ENCODE assay signal across 8 cellular contexts in the genomic region with DNA sequence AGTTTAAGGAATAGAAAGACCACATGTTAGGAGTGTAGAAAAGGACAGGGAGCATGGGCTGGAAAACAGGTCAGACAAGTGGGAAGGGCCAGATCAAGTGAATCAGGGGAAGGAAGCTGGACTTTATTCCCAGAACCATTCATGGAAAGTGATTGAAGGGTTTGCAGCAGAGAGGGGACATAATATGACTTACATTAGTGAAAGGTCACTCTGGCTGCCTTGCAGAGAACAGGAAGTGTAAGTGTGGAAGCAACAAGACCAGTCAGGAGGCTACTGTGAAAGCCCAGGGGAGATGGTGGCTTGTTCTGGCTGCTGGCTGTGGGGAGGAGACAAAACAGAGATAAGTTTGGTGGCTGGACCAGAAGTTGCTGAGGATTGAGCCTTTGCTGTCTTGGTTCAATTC.
DNase-seq lines count a peak whose midpoint lies in the region; ATAC-seq lines count a peak whose summit lies in the region.

No MANE protein-coding gene starts in this region.

- intact Hi-C loops in left ventricle myocardium superior (cut with micrococcal nuclease) = no loop called here

- peak; percentile 75 for DNase-seq in MV-4-11 (lab: John Stamatoyannopoulos, UW)
- no peak for DNase-seq in left ventricle myocardium superior
- DNase-seq in stimulated activated CD8-positive, alpha-beta memory T cell treated with anti-CD3 and anti-CD28 coated beads, Interleukin-4, amount 100 ng/mL, for 48 hours = no peak
- DNase-seq in stimulated activated CD4-positive, alpha-beta T cell treated with anti-CD3 and anti-CD28 coated beads, Interleukin-4, amount 100 ng/mL, for 4 hours = no peak
- no peak for DNase-seq in DMS 273 treated with DMSO at 0.1 percent for 48 hours (lab: John Stamatoyannopoulos, UW)

- ATAC-seq in GM18499 (IDR thresholded peaks at IDR 0.05; ENCODE audit: insufficient read depth, unreplicated experiment) (peak; percentile 44), GM21619 (IDR thresholded peaks at IDR 0.05; ENCODE audit: unreplicated experiment) (peak; percentile 75), left ventricle myocardium superior (peak; percentile 66), HG03025 (IDR thresholded peaks at IDR 0.05; ENCODE audit: low FRiP score, unreplicated experiment) (no peak)
